Comparison of ENCODE assay signal across 18 cellular contexts in genomic region chrX:101986571-101986970, GRCh38. TPM values are rescaled to one million over a fixed set of nuclear protein-coding genes. Genes with fewer than 3 reads are reported as not detected.
"Had no signal": no experiment of that assay in that cellular context is flagged by ENCODE, and none has a peak within 500 bp of the region (broad histone marks: within the 10 kb centered on the region; RNA-seq: fewer than 3 reads in every experiment).

No MANE protein-coding gene starts in this region.

- H3K4me1 ChIP-seq: esophagus squamous epithelium, foreskin keratinocyte, heart right ventricle, left lung, sigmoid colon, transverse colon had no signal

- H3K27me3 ChIP-seq: brain microvascular endothelial cell, esophagus squamous epithelium, foreskin keratinocyte, left lung, sigmoid colon, transverse colon had no signal

- H3K4me1 Mint-ChIP-seq: memory B cell had no signal

- H3K27ac Mint-ChIP-seq: activated naive CD8-positive, alpha-beta T cell; memory B cell had no signal

- H3K36me3 ChIP-seq: brain microvascular endothelial cell, esophagus squamous epithelium, heart right ventricle, left lung, sigmoid colon, transverse colon had no signal

- H3K9me3 Mint-ChIP-seq: activated T-cell treated with anti-CD3 and anti-CD28 coated beads, Interleukin-2, amount 50 U/mL, for 4 hours; memory B cell had no signal

- H3K27me3 Mint-ChIP-seq: activated naive CD8-positive, alpha-beta T cell; memory B cell had no signal

- ATAC-seq: activated T-cell treated with anti-CD3 and anti-CD28 coated beads, Interleukin-2, amount 50 U/mL, for 4 hours; foreskin keratinocyte; heart right ventricle; left lung had no signal

- H3K27ac ChIP-seq: brain microvascular endothelial cell, esophagus squamous epithelium, foreskin keratinocyte, heart right ventricle, left lung, sigmoid colon, transverse colon had no signal

- DNase-seq: activated CD4-positive, alpha-beta T cell treated with anti-CD3 and anti-CD28 coated beads for 1 hour; activated CD4-positive, alpha-beta T cell treated with anti-CD3 and anti-CD28 coated beads, Interleukin-2, amount 50 U/mL, for 48 hours; activated effector memory CD4-positive, alpha-beta T cell treated with anti-CD3 and anti-CD28 coated beads, Interleukin-2, amount 50 U/mL, for 16 hours; activated T-cell treated with anti-CD3 and anti-CD28 coated beads, Interleukin-2, amount 50 U/mL, for 4 hours; amygdala; brain microvascular endothelial cell; esophagus squamous epithelium; foreskin keratinocyte; heart right ventricle; islet precursor cell; left lung; sigmoid colon; stimulated activated CD4-positive, alpha-beta T cell treated with anti-CD3 and anti-CD28 coated beads, Interleukin-12 subunit alpha, Interleukin-12 subunit beta, amount 100 ng/mL, for 4 hours; stimulated activated naive CD4-positive, alpha-beta T cell; substantia nigra; transverse colon had no signal

- H3K4me3 ChIP-seq: esophagus squamous epithelium, heart right ventricle, left lung, sigmoid colon, transverse colon had no signal

- H3K4me3 Mint-ChIP-seq: activated naive CD8-positive, alpha-beta T cell; activated T-cell treated with anti-CD3 and anti-CD28 coated beads, Interleukin-2, amount 50 U/mL, for 4 hours; memory B cell had no signal

- H3K36me3 Mint-ChIP-seq: activated naive CD8-positive, alpha-beta T cell; memory B cell had no signal

RNA-seq across cellular contexts. Expression of gene ZMAT1, which starts 54.7 kb away (rescaled TPM):
- total RNA-seq: foreskin keratinocyte had no signal
